ENCODE assay signal across 26 cellular contexts in the genomic region with DNA sequence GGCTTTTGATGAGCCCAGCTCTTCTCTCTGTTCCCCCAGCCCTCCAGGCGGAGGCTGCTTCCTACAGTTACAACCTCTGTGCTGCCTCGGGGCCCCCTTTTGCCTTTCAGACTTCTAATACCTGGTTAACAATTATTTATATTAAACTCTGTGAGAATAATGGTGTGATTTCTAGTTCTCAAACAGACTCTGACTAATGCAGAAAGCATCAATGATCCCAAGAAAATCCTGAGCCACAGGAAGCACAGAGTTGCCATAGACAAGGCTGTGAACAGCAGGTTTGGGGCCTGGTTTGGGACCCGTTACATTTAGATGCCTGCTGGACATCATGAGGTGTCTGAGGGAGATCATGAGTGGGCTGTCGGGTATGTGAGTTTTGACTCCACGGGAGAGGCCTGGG.
"Had no signal": no experiment of that assay in that cellular context is flagged by ENCODE, and none has a peak within 500 bp of the region (broad histone marks: within the 10 kb centered on the region; RNA-seq: fewer than 3 reads in every experiment).

No MANE protein-coding gene starts in this region.

- H3K27ac Mint-ChIP-seq: stimulated activated effector memory CD8-positive, alpha-beta T cell treated with anti-CD3 and anti-CD28 coated beads, Interleukin-12 subunit alpha, Interleukin-12 subunit beta, amount 100 ng/mL, for 72 hours had no signal

- H3K4me3 Mint-ChIP-seq: central memory CD8-positive, alpha-beta T cell; stimulated activated effector memory CD8-positive, alpha-beta T cell treated with anti-CD3 and anti-CD28 coated beads, Interleukin-12 subunit alpha, Interleukin-12 subunit beta, amount 100 ng/mL, for 72 hours had no signal

- H3K27me3 ChIP-seq: neutrophil, pancreas, right lobe of liver, upper lobe of right lung had no signal

- H3K9me3 ChIP-seq: neutrophil, pancreas, right lobe of liver, upper lobe of right lung had no signal

- H3K9me3 Mint-ChIP-seq: central memory CD8-positive, alpha-beta T cell; stimulated activated effector memory CD8-positive, alpha-beta T cell treated with anti-CD3 and anti-CD28 coated beads, Interleukin-12 subunit alpha, Interleukin-12 subunit beta, amount 100 ng/mL, for 72 hours had no signal

- H3K36me3 ChIP-seq: left ventricle myocardium inferior, neutrophil, pancreas, right lobe of liver, upper lobe of right lung had no signal

- H3K36me3 Mint-ChIP-seq: stimulated activated effector memory CD8-positive, alpha-beta T cell treated with anti-CD3 and anti-CD28 coated beads, Interleukin-12 subunit alpha, Interleukin-12 subunit beta, amount 100 ng/mL, for 72 hours had no signal

- FAIRE-seq: endometrium, keratinocyte, pancreas, small intestine had no signal

- H3K27me3 Mint-ChIP-seq: central memory CD8-positive, alpha-beta T cell had no signal

- H3K4me1 ChIP-seq: left ventricle myocardium inferior, right lobe of liver, upper lobe of right lung had no signal

- H3K27ac ChIP-seq: coronary artery, left ventricle myocardium inferior, neutrophil, pancreas, right lobe of liver, upper lobe of right lung, VCaP had no signal

- H3K4me1 Mint-ChIP-seq: central memory CD8-positive, alpha-beta T cell; stimulated activated effector memory CD8-positive, alpha-beta T cell treated with anti-CD3 and anti-CD28 coated beads, Interleukin-12 subunit alpha, Interleukin-12 subunit beta, amount 100 ng/mL, for 72 hours had no signal

- DNase-seq: activated CD4-positive, CD25-positive, alpha-beta regulatory T cell treated with anti-CD3 and anti-CD28 coated beads, Interleukin-2, amount 50 U/mL, for 72 hours; activated CD8-positive, alpha-beta memory T cell treated with anti-CD3 and anti-CD28 coated beads for 24 hours; activated CD8-positive, alpha-beta memory T cell treated with anti-CD3 and anti-CD28 coated beads, Interleukin-2, amount 50 U/mL, for 48 hours; activated effector memory CD4-positive, alpha-beta T cell treated with Interleukin-2 at 50 U/mL for 16 hours; activated naive CD4-positive, alpha-beta T cell treated with anti-CD3 and anti-CD28 coated beads, Interleukin-2, amount 50 U/mL, for 16 hours; activated T-cell treated with anti-CD3 and anti-CD28 coated beads, Interleukin-2, amount 50 U/mL, for 48 hours; aorta; erythroblast; foreskin melanocyte; glutamatergic neuron; hypothalamus; left ventricle myocardium inferior; mammary epithelial cell; pancreas; right lobe of liver; small intestine; stimulated activated CD4-positive, alpha-beta T cell treated with anti-CD3 and anti-CD28 coated beads, Interleukin-4, amount 100 ng/mL, for 24 hours; T-helper 2 cell; upper lobe of right lung had no signal

- H3K4me3 ChIP-seq: coronary artery, left ventricle myocardium inferior, pancreas, right lobe of liver, upper lobe of right lung had no signal

- ATAC-seq: pancreas, upper lobe of right lung had no signal
